7 cellular contexts compared by ENCODE assay signal in the genomic region with DNA sequence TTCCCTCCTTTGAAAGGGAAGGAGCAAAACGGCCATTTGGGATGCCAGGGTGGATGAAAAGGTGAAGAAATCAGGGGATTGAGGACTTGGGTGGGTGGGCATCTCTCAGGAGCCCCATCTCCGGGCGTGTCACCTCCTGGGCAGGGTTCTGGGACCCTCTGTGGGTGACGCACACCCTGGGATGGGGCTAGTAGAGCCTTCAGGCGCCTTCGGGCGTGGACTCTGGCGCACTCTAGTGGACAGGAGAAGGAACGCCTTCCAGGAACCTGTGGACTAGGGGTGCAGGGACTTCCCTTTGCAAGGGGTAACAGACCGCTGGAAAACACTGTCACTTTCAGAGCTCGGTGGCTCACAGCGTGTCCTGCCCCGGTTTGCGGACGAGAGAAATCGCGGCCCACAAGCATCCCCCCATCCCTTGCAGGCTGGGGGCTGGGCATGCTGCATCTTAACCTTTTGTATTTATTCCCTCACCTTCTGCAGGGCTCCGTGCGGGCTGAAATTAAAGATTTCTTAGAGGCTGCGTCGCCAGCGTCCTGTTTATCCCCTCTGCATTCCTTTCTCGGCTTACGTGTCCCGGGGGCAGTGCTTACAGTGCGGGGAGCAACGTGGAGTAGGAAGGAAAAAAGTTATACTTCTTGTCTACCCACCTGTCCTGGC. TPM values are rescaled to one million over a fixed set of nuclear protein-coding genes. Genes with fewer than 3 reads are reported as not detected.
DNase-seq lines count a peak whose midpoint lies in the region; ATAC-seq, FAIRE-seq and TF ChIP-seq lines count a peak whose summit lies in the region.

No MANE protein-coding gene starts in this region.

- DNase-seq in GM13977 (ENCODE audit: low spot score) (peak; percentile 92), NCI-H128 (lab: John Stamatoyannopoulos, UW; ENCODE audit: unreplicated experiment) (peak; percentile 65), anterior cingulate cortex (lab: John Stamatoyannopoulos, UW) (peak in 41 of 58 donors; percentile 3 to 67 (median 25)), hippocampal formation (lab: John Stamatoyannopoulos, UW) (peak; percentile 2 to 18), small intestine (peak; percentile 62)

- TF ChIP-seq CTCF in GM13977 (IDR thresholded peaks at IDR 0.05; ENCODE audit: extremely low read depth, insufficient read depth, missing control alignments), result peak; percentile 96

- peak overlapping the region; percentile 68 for H3K27ac Mint-ChIP-seq in T-helper 1 cell treated with Interleukin-12 subunit alpha and Interleukin-12 subunit beta and Interleukin-4 antibody, amounts not matched to agents 30 μg/mL and 1 μg/mL, for 36 hours

- WGBS in small intestine, 3 donors, result 8 to 13% (median 10%) methylated on average over 26 to 27 of the region's 27 CpGs

- H3K27me3 ChIP-seq in small intestine (ENCODE audit: control insufficient read depth in 2 of 2, insufficient read depth in 2 of 2, low read length in 2 of 2), result no peaks in the 10 kb centered on the region

- H3K36me3 Mint-ChIP-seq in T-helper 1 cell treated with Interleukin-12 subunit alpha and Interleukin-12 subunit beta and Interleukin-4 antibody, amounts not matched to agents 30 μg/mL and 1 μg/mL, for 36 hours (ENCODE audit: low read depth), result peaks cover 69% of the 10 kb centered on the region

- H3K36me3 ChIP-seq in small intestine (ENCODE audit: control insufficient read depth in 2 of 2, insufficient read depth in 2 of 2, low read length in 2 of 2), result no peaks in the 10 kb centered on the region

- no peak for ATAC-seq in GM19397 (IDR thresholded peaks at IDR 0.05; ENCODE audit: unreplicated experiment)

- no peaks in the 10 kb centered on the region for H3K9me3 ChIP-seq in small intestine (ENCODE audit: control insufficient read depth, low read depth)

- FAIRE-seq in small intestine (lab: Jason Lieb, UNC), result no peak

- peaks cover 11% of the 10 kb centered on the region for H3K9me3 Mint-ChIP-seq in T-helper 1 cell treated with Interleukin-12 subunit alpha and Interleukin-12 subunit beta and Interleukin-4 antibody, amounts not matched to agents 30 μg/mL and 1 μg/mL, for 36 hours

- H3K4me3 ChIP-seq in small intestine (ENCODE audit: low read depth in 1 of 2, low read length in 2 of 2), result no peak overlapping the region

- in situ Hi-C loops in GM13977 (cut with MboI; ENCODE audit: low pct_unique_long_range_greater_than_20kb, low sequenced_read_pairs, unreplicated experiment), result loop anchor here (5.0 kb wide), 1 partner anchor 36 kb away; no protein-coding TSS in a partner anchor

- no peaks in the 10 kb centered on the region for H3K4me1 ChIP-seq in small intestine (ENCODE audit: control insufficient read depth in 2 of 2, insufficient read depth in 1 of 2, low read depth in 1 of 2, low read length in 1 of 2)

- H3K27ac ChIP-seq in small intestine (ENCODE audit: low read depth in 1 of 2, low read length in 1 of 2), result no peak overlapping the region

- H3K4me3 Mint-ChIP-seq in T-helper 1 cell treated with Interleukin-12 subunit alpha and Interleukin-12 subunit beta and Interleukin-4 antibody, amounts not matched to agents 30 μg/mL and 1 μg/mL, for 36 hours, result peak overlapping the region; percentile 26

- H3K27me3 Mint-ChIP-seq in T-helper 1 cell treated with Interleukin-12 subunit alpha and Interleukin-12 subunit beta and Interleukin-4 antibody, amounts not matched to agents 30 μg/mL and 1 μg/mL, for 36 hours (ENCODE audit: low read depth), result no peaks in the 10 kb centered on the region

- H3K4me1 Mint-ChIP-seq in T-helper 1 cell treated with Interleukin-12 subunit alpha and Interleukin-12 subunit beta and Interleukin-4 antibody, amounts not matched to agents 30 μg/mL and 1 μg/mL, for 36 hours (ENCODE audit: low read depth), result peaks cover 44% of the 10 kb centered on the region

RNA-seq across cellular contexts. Expression of a gene that starts 15.2 kb away (rescaled TPM):
- 1 to 10 TPM in 2 of 3 donors, not detected in 1; 2.4 to 5.1 TPM for polyA plus RNA-seq in small intestine

RNA-seq across cellular contexts. Expression of a gene that starts 22.4 kb away (rescaled TPM):
- 100 to 1,000 TPM in 2 of 3 donors, 10 to 100 TPM in 1; 94.7 to 217 (median 129) TPM for polyA plus RNA-seq in small intestine

RNA-seq across cellular contexts. Expression of a gene that starts 27.5 kb away (rescaled TPM):
- 1 to 10 TPM in 2 of 3 donors, under 1 TPM in 1; 0.67 to 2.1 (median 1.4) TPM for polyA plus RNA-seq in small intestine

Comparison
In these comparisons a context has a peak if more than half of its experiments do, and no peak if none do; other contexts are left out.
1. DNase-seq: peak in every context shown above with its lines; median percentile 92 in GM13977; 65 in NCI-H128; 62 in small intestine; 25 in anterior cingulate cortex; 10 in hippocampal formation.